ENCODE assay signal across 9 cellular contexts in the genomic region with DNA sequence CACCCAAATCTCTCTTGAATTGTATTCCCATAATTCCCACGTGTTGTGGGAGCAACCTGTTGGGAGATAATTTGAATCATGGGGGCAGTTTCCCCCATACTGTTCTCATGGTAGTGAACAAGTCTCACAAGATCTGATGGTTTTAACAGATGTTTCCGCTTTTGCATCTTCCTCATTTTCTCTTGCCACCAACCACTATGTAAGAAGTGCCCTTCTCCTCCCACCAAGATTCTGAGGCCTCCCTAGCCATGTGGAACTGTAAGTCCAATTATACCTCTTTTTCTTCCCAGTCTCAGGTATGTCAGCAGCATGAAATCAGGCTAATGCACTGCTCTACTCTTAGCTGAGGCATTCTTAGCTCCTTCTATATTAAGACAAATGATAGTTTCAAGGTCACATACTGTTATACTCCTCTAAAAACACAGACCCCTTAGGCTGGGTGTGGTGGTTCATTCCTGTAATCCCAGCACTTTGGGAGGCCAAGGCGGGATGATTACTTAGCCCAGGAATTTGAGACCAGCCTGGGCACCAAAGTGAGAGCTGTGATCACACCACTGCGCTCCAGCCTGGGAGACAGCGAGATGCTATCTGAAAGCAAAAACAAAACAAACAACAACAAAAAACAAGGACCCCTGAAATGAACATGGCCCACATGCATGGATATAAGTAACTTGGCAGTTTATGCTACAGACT. TPM values are rescaled to one million over a fixed set of nuclear protein-coding genes. Genes with fewer than 3 reads are reported as not detected.
A peak's percentile ranks its signal among the peaks of the same experiment; 100 is the strongest.
DNase-seq lines count a peak whose midpoint lies in the region; ATAC-seq and TF ChIP-seq lines count a peak whose summit lies in the region.
"Had no signal": no experiment of that assay in that cellular context is flagged by ENCODE, and none has a peak within 500 bp of the region (broad histone marks: within the 10 kb centered on the region; RNA-seq: fewer than 3 reads in every experiment).

No MANE protein-coding gene starts in this region.

- intact Hi-C loops in left cardiac atrium (cut with DNase I), result no loop called here
- intact Hi-C loops in PC-9 (cut with micrococcal nuclease; ENCODE audit: unreplicated experiment), result no loop called here

- H3K27ac ChIP-seq in cardiac muscle cell, result peak overlapping the region; percentile 79
- no peak overlapping the region for H3K27ac ChIP-seq in PC-9

- no peaks in the 10 kb centered on the region for H3K27me3 Mint-ChIP-seq in stimulated activated memory B cell treated with anti-CD40 and anti-IgM and Interleukin-4, amounts not matched to agents 10 μg/mL and 1 μg/mL and 100 μg/mL, for 72 hours

- peaks cover 7% of the 10 kb centered on the region for H3K9me3 Mint-ChIP-seq in stimulated activated memory B cell treated with anti-CD40 and anti-IgM and Interleukin-4, amounts not matched to agents 10 μg/mL and 1 μg/mL and 100 μg/mL, for 72 hours

- BruUV-seq in PC-9 (replicated peaks; lab: Mats Ljungman, UMichigan), result no TSS peak

- H3K27ac Mint-ChIP-seq in stimulated activated memory B cell treated with anti-CD40 and anti-IgM and Interleukin-4, amounts not matched to agents 10 μg/mL and 1 μg/mL and 100 μg/mL, for 72 hours, result peak overlapping the region; percentile 84

- CTCF ChIA-PET in PC-9 (lab: Charles Lee), result no interaction called here

- no peak overlapping the region for H2AFZ ChIP-seq in PC-9

- peaks cover 32% of the 10 kb centered on the region for H3K4me1 ChIP-seq in cardiac muscle cell (ENCODE audit: low read depth)
- H3K4me1 ChIP-seq in PC-9 (replicated peaks; ENCODE audit: insufficient read depth), result peaks cover 23% of the 10 kb centered on the region

- peak overlapping the region; percentile 44 for H3K4me3 Mint-ChIP-seq in stimulated activated memory B cell treated with anti-CD40 and anti-IgM and Interleukin-4, amounts not matched to agents 10 μg/mL and 1 μg/mL and 100 μg/mL, for 72 hours

- H3K27me3 ChIP-seq in cardiac muscle cell (no peaks in the 10 kb centered on the region), PC-9 (ENCODE audit: insufficient read depth, low read depth) (no peaks in the 10 kb centered on the region)

- H3K36me3 ChIP-seq in cardiac muscle cell (no peaks in the 10 kb centered on the region), PC-9 (ENCODE audit: low read depth) (peaks cover 30% of the 10 kb centered on the region)

- H3K9me3 ChIP-seq in cardiac muscle cell (ENCODE audit: low read depth), result no peaks in the 10 kb centered on the region
- H3K9me3 ChIP-seq in PC-9 (ENCODE audit: insufficient read depth, low read depth), result no peaks in the 10 kb centered on the region

- no peak for ATAC-seq in left cardiac atrium
- no peak for ATAC-seq in stimulated activated memory B cell treated with anti-CD40 and anti-IgM and Interleukin-4, amounts not matched to agents 10 μg/mL and 1 μg/mL and 100 μg/mL, for 72 hours
- no peak for ATAC-seq in GM21619 (IDR thresholded peaks at IDR 0.05; ENCODE audit: unreplicated experiment)

- peaks cover 85% of the 10 kb centered on the region for H3K79me2 ChIP-seq in PC-9 (ENCODE audit: low read depth)

- POLR2A ChIA-PET in PC-9 (lab: Charles Lee; ENCODE audit: unreplicated experiment), result no interaction called here

- H3K4me3 ChIP-seq in cardiac muscle cell (peak overlapping the region; percentile 8), PC-9 (no peak overlapping the region), epithelial cell of esophagus (ENCODE audit: low read length) (no peak overlapping the region)

- peaks cover 41% of the 10 kb centered on the region for H3K36me3 Mint-ChIP-seq in stimulated activated memory B cell treated with anti-CD40 and anti-IgM and Interleukin-4, amounts not matched to agents 10 μg/mL and 1 μg/mL and 100 μg/mL, for 72 hours

- peaks cover 67% of the 10 kb centered on the region for H3K4me1 Mint-ChIP-seq in stimulated activated memory B cell treated with anti-CD40 and anti-IgM and Interleukin-4, amounts not matched to agents 10 μg/mL and 1 μg/mL and 100 μg/mL, for 72 hours

- H3K9me2 ChIP-seq in PC-9 (ENCODE audit: insufficient read depth), result no peaks in the 10 kb centered on the region

- DNase-seq in cardiac muscle cell (ENCODE audit: low read depth in 1 of 2, low spot score in 1 of 2), result peak in 1 of 2 donors; percentile 9
- no peak for DNase-seq in left cardiac atrium
- DNase-seq in PC-9, result no peak
- peak; percentile 16 for DNase-seq in epithelial cell of esophagus (ENCODE audit: low read depth)
- no peak for DNase-seq in mucosa of gallbladder (ENCODE audit: low spot score)
- DNase-seq in effector CD8-positive, alpha-beta T cell (lab: John Stamatoyannopoulos, UW), result no peak
- DNase-seq: NCI-H2227 treated with DMSO at 0.1 percent for 48 hours had no signal

- peaks cover 50% of the 10 kb centered on the region for H4K20me1 ChIP-seq in PC-9 (ENCODE audit: insufficient read depth)

- peak overlapping the region; percentile 91 for H3K4me2 ChIP-seq in PC-9

- H3F3A ChIP-seq in PC-9 (ENCODE audit: insufficient read depth, low read depth), result peaks cover 17% of the 10 kb centered on the region

- no peak for TF ChIP-seq CTCF in cardiac muscle cell (IDR thresholded peaks at IDR 0.05; ENCODE audit: low read depth, low read length)
- no peak for TF ChIP-seq CTCF in PC-9 (conservative IDR thresholded peaks at IDR 0.05)
- TF ChIP-seq CTCF in epithelial cell of esophagus (IDR thresholded peaks at IDR 0.05; ENCODE audit: insufficient read depth, low read depth, low read length, missing control alignments), result no peak

RNA-seq across cellular contexts. Expression of a gene that starts 3.6 kb away (rescaled TPM):
- total RNA-seq in cardiac muscle cell (81.5 and 129 TPM in 2 replicates), left cardiac atrium (10 to 100 TPM; 74.7 to 89.2 TPM), PC-9 (2021) (95.5 and 98.7 TPM in 2 replicates), mucosa of gallbladder (98.7 TPM)
- polyA plus RNA-seq in cardiac muscle cell, result 57.3 and 83.4 TPM in 2 replicates
